In genomic region chr15:78208887-78209645, GRCh38 we compare ENCODE assay signal across 15 cellular contexts. TPM values are rescaled to one million over a fixed set of nuclear protein-coding genes. Genes with fewer than 3 reads are reported as not detected.
DNase-seq lines count a peak whose midpoint lies in the region; ATAC-seq and TF ChIP-seq lines count a peak whose summit lies in the region.
"Had no signal": no experiment of that assay in that cellular context is flagged by ENCODE, and none has a peak within 500 bp of the region (broad histone marks: within the 10 kb centered on the region; RNA-seq: fewer than 3 reads in every experiment).

No MANE protein-coding gene starts in this region.

- intact Hi-C loops in activated CD4-positive, alpha-beta memory T cell treated with anti-CD3 and anti-CD28 coated beads for 36 hours (cut with micrococcal nuclease), result no loop called here
- intact Hi-C loops in lower leg skin (cut with DNase I; ENCODE audit: low total_unique reads), result no loop called here

- TF ChIP-seq CTCF in lower leg skin (IDR thresholded peaks at IDR 0.05), result no peak
- no peak for TF ChIP-seq CTCF in suprapubic skin (IDR thresholded peaks at IDR 0.05)

- no peaks in the 10 kb centered on the region for H3K9me3 ChIP-seq in suprapubic skin

- POLR2A ChIA-PET in activated CD4-positive, alpha-beta memory T cell treated with anti-CD3 and anti-CD28 coated beads, Interleukin-2, amount 10 ng/mL, durations not matched to agents 7 days and 5 days (lab: Charles Lee), result no interaction called here
- POLR2A ChIA-PET in activated CD4-positive, alpha-beta memory T cell treated with anti-CD3 and anti-CD28 coated beads for 36 hours (lab: Charles Lee), result no interaction called here

- 55 to 57% methylated on average over 19 to 20 of the region's 20 CpGs for WGBS in lower leg skin, 2 donors
- 48% methylated on average over 17 of the region's 20 CpGs for WGBS in suprapubic skin

- no peaks in the 10 kb centered on the region for H3K4me1 Mint-ChIP-seq in activated CD4-positive, alpha-beta memory T cell treated with anti-CD3 and anti-CD28 coated beads, Interleukin-2, amount 10 ng/mL, durations not matched to agents 7 days and 5 days
- no peaks in the 10 kb centered on the region for H3K4me1 Mint-ChIP-seq in activated CD4-positive, alpha-beta memory T cell treated with anti-CD3 and anti-CD28 coated beads for 36 hours (ENCODE audit: low read depth)
- H3K4me1 Mint-ChIP-seq: naive thymus-derived CD4-positive, alpha-beta T cell had no signal

- CTCF ChIA-PET in activated CD4-positive, alpha-beta memory T cell treated with anti-CD3 and anti-CD28 coated beads, Interleukin-2, amount 10 ng/mL, durations not matched to agents 7 days and 5 days (lab: Charles Lee), result interaction anchor here (0.7 kb wide), 1 partner anchor 13 kb away, joined by 3 read pairs; no protein-coding TSS in a partner anchor
- CTCF ChIA-PET in activated CD4-positive, alpha-beta memory T cell treated with anti-CD3 and anti-CD28 coated beads for 36 hours (lab: Charles Lee), result interaction anchor here (1.4 kb wide), 1 partner anchor 78 kb away, joined by 4 read pairs; the partner anchor contains the start of gene CIB2

- ATAC-seq in HG03520 (IDR thresholded peaks at IDR 0.05; ENCODE audit: unreplicated experiment) (no peak), HG02759 (IDR thresholded peaks at IDR 0.05; ENCODE audit: unreplicated experiment) (no peak)
- ATAC-seq: naive thymus-derived CD4-positive, alpha-beta T cell had no signal

- no peak for TF ChIP-seq POLR2A in lower leg skin (IDR thresholded peaks at IDR 0.05)
- TF ChIP-seq POLR2A in suprapubic skin (IDR thresholded peaks at IDR 0.05), result no peak

- H3K36me3 ChIP-seq in suprapubic skin, result no peaks in the 10 kb centered on the region

- H3K4me3 ChIP-seq in lower leg skin (ENCODE audit: low read depth, poor library complexity, severe bottlenecking) (no peak overlapping the region), suprapubic skin (no peak overlapping the region)

- DNase-seq in activated CD4-positive, alpha-beta memory T cell treated with anti-CD3 and anti-CD28 coated beads, Interleukin-2, amount 10 ng/mL, durations not matched to agents 7 days and 5 days, result peak; percentile 8
- no peak for DNase-seq in activated CD4-positive, alpha-beta memory T cell treated with anti-CD3 and anti-CD28 coated beads for 36 hours
- peak; percentile 45 to 87 for DNase-seq in lower leg skin (ENCODE audit: low spot score in 2 of 2)
- peak; percentile 75 to 77 for DNase-seq in suprapubic skin (ENCODE audit: low spot score in 2 of 2)
- no peak for DNase-seq in cerebellar cortex (ENCODE audit: low spot score)
- DNase-seq: ACHN; activated CD4-positive, alpha-beta T cell treated with anti-CD3 and anti-CD28 coated beads, Interleukin-2, amount 50 U/mL, for 48 hours; activated naive CD4-positive, alpha-beta T cell treated with anti-CD3 and anti-CD28 coated beads, Interleukin-2, amount 50 U/mL, for 16 hours; OCI-M1 had no signal

- H3K27me3 Mint-ChIP-seq in activated CD4-positive, alpha-beta memory T cell treated with anti-CD3 and anti-CD28 coated beads, Interleukin-2, amount 10 ng/mL, durations not matched to agents 7 days and 5 days, result peaks cover 11% of the 10 kb centered on the region
- H3K27me3 Mint-ChIP-seq in activated CD4-positive, alpha-beta memory T cell treated with anti-CD3 and anti-CD28 coated beads for 36 hours, result no peaks in the 10 kb centered on the region

- peaks cover 96% of the 10 kb centered on the region for H3K4me1 ChIP-seq in suprapubic skin

- H3K9me3 Mint-ChIP-seq in activated CD4-positive, alpha-beta memory T cell treated with anti-CD3 and anti-CD28 coated beads, Interleukin-2, amount 10 ng/mL, durations not matched to agents 7 days and 5 days, result no peaks in the 10 kb centered on the region
- H3K9me3 Mint-ChIP-seq in activated CD4-positive, alpha-beta memory T cell treated with anti-CD3 and anti-CD28 coated beads for 36 hours, result no peaks in the 10 kb centered on the region
- H3K9me3 Mint-ChIP-seq: naive thymus-derived CD4-positive, alpha-beta T cell had no signal

- no peak overlapping the region for H3K4me3 Mint-ChIP-seq in activated CD4-positive, alpha-beta memory T cell treated with anti-CD3 and anti-CD28 coated beads, Interleukin-2, amount 10 ng/mL, durations not matched to agents 7 days and 5 days
- H3K4me3 Mint-ChIP-seq in activated CD4-positive, alpha-beta memory T cell treated with anti-CD3 and anti-CD28 coated beads for 36 hours, result no peak overlapping the region
- H3K4me3 Mint-ChIP-seq: naive thymus-derived CD4-positive, alpha-beta T cell had no signal

- TF ChIP-seq EP300 in suprapubic skin (IDR thresholded peaks at IDR 0.05), result no peak

- no peaks in the 10 kb centered on the region for H3K36me3 Mint-ChIP-seq in activated CD4-positive, alpha-beta memory T cell treated with anti-CD3 and anti-CD28 coated beads, Interleukin-2, amount 10 ng/mL, durations not matched to agents 7 days and 5 days (ENCODE audit: low read depth)
- no peaks in the 10 kb centered on the region for H3K36me3 Mint-ChIP-seq in activated CD4-positive, alpha-beta memory T cell treated with anti-CD3 and anti-CD28 coated beads for 36 hours
- H3K36me3 Mint-ChIP-seq: naive thymus-derived CD4-positive, alpha-beta T cell had no signal

- H3K27ac Mint-ChIP-seq in activated CD4-positive, alpha-beta memory T cell treated with anti-CD3 and anti-CD28 coated beads, Interleukin-2, amount 10 ng/mL, durations not matched to agents 7 days and 5 days, result no peak overlapping the region
- H3K27ac Mint-ChIP-seq in activated CD4-positive, alpha-beta memory T cell treated with anti-CD3 and anti-CD28 coated beads for 36 hours, result no peak overlapping the region
- H3K27ac Mint-ChIP-seq: naive thymus-derived CD4-positive, alpha-beta T cell had no signal

- H3K27ac ChIP-seq in angular gyrus (ENCODE audit: low read depth, low read length) (peak overlapping the region; percentile 86), suprapubic skin (peak overlapping the region; percentile 79)

- no peaks in the 10 kb centered on the region for H3K27me3 ChIP-seq in suprapubic skin

RNA-seq across cellular contexts. Expression of gene ACSBG1, which starts 25.3 kb away (rescaled TPM):
- not detected for total RNA-seq in activated CD4-positive, alpha-beta memory T cell treated with anti-CD3 and anti-CD28 coated beads, Interleukin-2, amount 10 ng/mL, durations not matched to agents 7 days and 5 days
- under 1 TPM in 1 of 2 experiments, not detected in 1; 0.26 TPM for total RNA-seq in activated CD4-positive, alpha-beta memory T cell treated with anti-CD3 and anti-CD28 coated beads for 36 hours
- total RNA-seq in lower leg skin, result 100 to 1,000 TPM in 1 of 4 donors, 10 to 100 TPM in 3; 75.9 to 131 (median 92.8) TPM
- 100 to 1,000 TPM in 2 of 4 donors, 10 to 100 TPM in 2; 61.8 to 375 (median 102) TPM for total RNA-seq in suprapubic skin
- total RNA-seq: M059J; T-helper 2 cell treated with Interferon-gamma antibody and Interleukin-4, amounts not matched to agents 100 ng/mL and 5 ng/mL, for 36 hours had no signal

RNA-seq across cellular contexts. Expression of gene DNAJA4, which starts 55.3 kb away (rescaled TPM):
- total RNA-seq in activated CD4-positive, alpha-beta memory T cell treated with anti-CD3 and anti-CD28 coated beads, Interleukin-2, amount 10 ng/mL, durations not matched to agents 7 days and 5 days, result 10 to 100 TPM; 27.7 to 30.9 TPM
- 10 to 100 TPM; 36.3 to 39.6 TPM for total RNA-seq in activated CD4-positive, alpha-beta memory T cell treated with anti-CD3 and anti-CD28 coated beads for 36 hours
- total RNA-seq in lower leg skin, result 10 to 100 TPM; 36.9 to 66.8 (median 48.6) TPM
- 100 to 1,000 TPM in 1 of 4 donors, 10 to 100 TPM in 3; 42.8 to 115 (median 58.7) TPM for total RNA-seq in suprapubic skin

RNA-seq across cellular contexts. Expression of gene IDH3A, which starts 59.9 kb away (rescaled TPM):
- 10 to 100 TPM; 73.5 to 85.0 TPM for total RNA-seq in activated CD4-positive, alpha-beta memory T cell treated with anti-CD3 and anti-CD28 coated beads, Interleukin-2, amount 10 ng/mL, durations not matched to agents 7 days and 5 days
- 100 to 1,000 TPM; 106 to 111 TPM for total RNA-seq in activated CD4-positive, alpha-beta memory T cell treated with anti-CD3 and anti-CD28 coated beads for 36 hours
- total RNA-seq in lower leg skin (10 to 100 TPM; 51.0 to 77.2 (median 60.8) TPM), suprapubic skin (10 to 100 TPM; 55.1 to 82.5 (median 55.8) TPM)

Comparison
In these comparisons a context has a peak if more than half of its experiments do, and no peak if none do; other contexts are left out.
1. DNase-seq: peak in activated CD4-positive, alpha-beta memory T cell treated with anti-CD3 and anti-CD28 coated beads, Interleukin-2, amount 10 ng/mL, durations not matched to agents 7 days and 5 days (single experiment), lower leg skin (2 of 2) and suprapubic skin (2 of 2); none in activated CD4-positive, alpha-beta memory T cell treated with anti-CD3 and anti-CD28 coated beads for 36 hours (single experiment) and cerebellar cortex (single experiment).
2. RNA of gene ACSBG1, which starts 25.3 kb away (total RNA-seq): 61.8 to 375 TPM in suprapubic skin and 75.9 to 131 TPM in lower leg skin; 0.26 TPM in activated CD4-positive, alpha-beta memory T cell treated with anti-CD3 and anti-CD28 coated beads for 36 hours and not detected in activated CD4-positive, alpha-beta memory T cell treated with anti-CD3 and anti-CD28 coated beads, Interleukin-2, amount 10 ng/mL, durations not matched to agents 7 days and 5 days; every median in the first group is over 10 times any median in the second.